ENCODE assay signal across 17 cellular contexts in genomic region chr12:115017346-115017745, GRCh38.
DNase-seq lines count a peak whose midpoint lies in the region; ATAC-seq, FAIRE-seq and TF ChIP-seq lines count a peak whose summit lies in the region.
"Had no signal": no experiment of that assay in that cellular context is flagged by ENCODE, and none has a peak within 500 bp of the region (broad histone marks: within the 10 kb centered on the region; RNA-seq: fewer than 3 reads in every experiment).

No MANE protein-coding gene starts in this region.

- H3K27me3 Mint-ChIP-seq in WTC11 (ENCODE audit: low read depth) = peaks cover 12% of the 10 kb centered on the region; the same call in 1 of the 2 replicates
- H3K27me3 Mint-ChIP-seq: CD4-positive, alpha-beta T cell had no signal

- TF ChIP-seq CTCF in WTC11 (IDR thresholded peaks at IDR 0.05) = no peak

- no peak overlapping the region for H3K27ac Mint-ChIP-seq in WTC11
- H3K27ac Mint-ChIP-seq: CD4-positive, alpha-beta T cell; IgD-negative memory B cell had no signal

- H3K36me3 Mint-ChIP-seq in WTC11 = no peaks in the 10 kb centered on the region

- DNase-seq in WTC11 (ENCODE audit: low spot score) (no peak), fibroblast of gingiva (ENCODE audit: low read depth) (peak; percentile 69), iPS DF 19.7 (ENCODE audit: low read depth, low spot score) (peak; percentile 5), HTR-8/SVneo (ENCODE audit: insufficient read length, low spot score) (no peak), COLO668 (lab: John Stamatoyannopoulos, UW; ENCODE audit: unreplicated experiment) (no peak), activated T-cell treated with anti-CD3 and anti-CD28 coated beads for 4 hours (no peak), DMS53 treated with DMSO at 0.1 percent for 48 hours (lab: John Stamatoyannopoulos, UW; ENCODE audit: unreplicated experiment) (no peak)
- DNase-seq: AML-193; CD4-positive, alpha-beta T cell; DMS153; DMS79 treated with DMSO at 0.1 percent for 48 hours; GF-D8; HCEC 1CT; KBM-7 had no signal

- peak; percentile 34 for ATAC-seq in WTC11

- peaks cover 17% of the 10 kb centered on the region for H3K9me3 Mint-ChIP-seq in WTC11

- no peak overlapping the region for H3K4me3 Mint-ChIP-seq in WTC11
- H3K4me3 Mint-ChIP-seq: CD4-positive, alpha-beta T cell; IgD-negative memory B cell had no signal

- POLR2A ChIA-PET in WTC11 (lab: Charles Lee) = no interaction called here

- CTCF ChIA-PET in WTC11 (lab: Charles Lee) = no interaction called here

- FAIRE-seq in HTR-8/SVneo (lab: Jason Lieb, UNC) = no peak
- FAIRE-seq: A204.1, H1 had no signal

- H3K4me1 Mint-ChIP-seq in WTC11 = peaks cover 46% of the 10 kb centered on the region

TF ChIP-seq in WTC11, 78 proteins besides CTCF, POLR2A, EP300 and RAD21:
- no peak for TF ChIP-seq ZNF138 (CRISPR knock-in tag; conservative IDR thresholded peaks at IDR 0.05)
- no peak for TF ChIP-seq USF2 (CRISPR knock-in tag; IDR thresholded peaks at IDR 0.05)

Comparison
In these comparisons a context has a peak if more than half of its experiments do, and no peak if none do; other contexts are left out.
1. DNase-seq: peak in fibroblast of gingiva (single experiment) and iPS DF 19.7 (single experiment); none in WTC11 (single experiment), HTR-8/SVneo (single experiment), COLO668 (single experiment), activated T-cell treated with anti-CD3 and anti-CD28 coated beads for 4 hours (single experiment) and DMS53 treated with DMSO at 0.1 percent for 48 hours (single experiment).